Comparison of ENCODE assay signal across 2 cellular contexts in genomic region chr6:34353530-34353929, GRCh38.
TF ChIP-seq lines count a peak whose summit lies in the region.

No MANE protein-coding gene starts in this region.

TF ChIP-seq in HEK293, 187 proteins besides CTCF, POLR2A, EP300 and RAD21:
- TF ChIP-seq ZNF585B (tag by site-specific recombination; IDR thresholded peaks at IDR 0.05) (0 out of 2 replicates have a peak, but pooled peaks have one; percentile 10), ZNF600 (tag by site-specific recombination; IDR thresholded peaks at IDR 0.05) (0 out of 2 replicates have a peak, but pooled peaks have one; percentile 34), KLF1 (tag by site-specific recombination; IDR thresholded peaks at IDR 0.05) (peak; percentile 63)

TF ChIP-seq in HepG2, 621 proteins besides CTCF, POLR2A, EP300 and RAD21:
- peak; percentile 69 for TF ChIP-seq ZNF770 (CRISPR knock-in tag; IDR thresholded peaks at IDR 0.05)
